Comparison of ENCODE assay signal across 10 cellular contexts in genomic region chr22:29311468-29312217, GRCh38. TPM values are rescaled to one million over a fixed set of nuclear protein-coding genes. Genes with fewer than 3 reads are reported as not detected.
DNase-seq lines count a peak whose midpoint lies in the region; ATAC-seq and TF ChIP-seq lines count a peak whose summit lies in the region.
"Had no signal": no experiment of that assay in that cellular context is flagged by ENCODE, and none has a peak within 500 bp of the region (broad histone marks: within the 10 kb centered on the region; RNA-seq: fewer than 3 reads in every experiment).

No MANE protein-coding gene starts in this region.

- POLR2A ChIA-PET in PC-3 (lab: Charles Lee; ENCODE audit: unreplicated experiment): interaction anchor here (0.6 kb wide), 1 partner anchor 48 kb away, joined by 4 read pairs; no protein-coding TSS in a partner anchor
- POLR2A ChIA-PET in CD4-positive, alpha-beta T cell (lab: Charles Lee): no interaction called here

- TF ChIP-seq CTCF in PC-3 (conservative IDR thresholded peaks at IDR 0.05; ENCODE audit: low read depth, low read length) (no peak), fibroblast of the aortic adventitia (IDR thresholded peaks at IDR 0.05; ENCODE audit: insufficient read depth, low read length) (no peak)
- no peak for TF ChIP-seq CTCF in CD4-positive, alpha-beta T cell (IDR thresholded peaks at IDR 0.05)

- intact Hi-C loops in PC-3 (cut with micrococcal nuclease) (no loop called here), sciatic nerve (cut with DNase I) (no loop called here)
- intact Hi-C loops in CD4-positive, alpha-beta T cell (cut with DNase I, micrococcal nuclease): no loop called here

- H3K79me2 ChIP-seq in PC-3 (ENCODE audit: low read length): peaks cover 32% of the 10 kb centered on the region

- no peak overlapping the region for H3K27ac Mint-ChIP-seq in CD4-positive, alpha-beta T cell

- H3K4me2 ChIP-seq in BLaER1: peak overlapping the region; percentile 61; the same call in 1 of the 2 replicates
- H3K4me2 ChIP-seq in PC-3 (ENCODE audit: low read length): no peak overlapping the region

- ATAC-seq in PC-3: no peak
- ATAC-seq in sciatic nerve: peak; percentile 0
- ATAC-seq in CD4-positive, alpha-beta T cell (ENCODE audit: poor library complexity): no peak

- H3K36me3 ChIP-seq in BLaER1: no peaks in the 10 kb centered on the region
- H3K36me3 ChIP-seq in PC-3 (ENCODE audit: low read depth, low read length): no peaks in the 10 kb centered on the region

- H3K9ac ChIP-seq in BLaER1 (no peak overlapping the region), PC-3 (ENCODE audit: low read length) (peak overlapping the region; percentile 37; the same call in 1 of the 2 replicates)

- H3K36me3 Mint-ChIP-seq in CD4-positive, alpha-beta T cell (ENCODE audit: low read depth): no peaks in the 10 kb centered on the region

- H3F3A ChIP-seq in PC-3 (ENCODE audit: low read length, unreplicated experiment): no peaks in the 10 kb centered on the region

- peaks cover 42% of the 10 kb centered on the region for H3K27me3 Mint-ChIP-seq in CD4-positive, alpha-beta T cell

- no peak overlapping the region for H2AFZ ChIP-seq in PC-3 (ENCODE audit: low read length)

- DNase-seq in PC-3 (no peak), fibroblast of the aortic adventitia (ENCODE audit: low read depth) (no peak), sciatic nerve (ENCODE audit: low spot score) (peak; percentile 73), kidney tubule cell (ENCODE audit: low spot score) (no peak), SHP77 treated with DMSO at 0.1 percent for 48 hours (lab: John Stamatoyannopoulos, UW) (no peak)
- DNase-seq in CD4-positive, alpha-beta T cell: no peak
- no peak for DNase-seq in stimulated activated naive CD4-positive, alpha-beta T cell treated with Interleukin-2 at 50 U/mL for 16 hours (lab: John Stamatoyannopoulos, UW)
- DNase-seq: activated gamma-delta T cell, NCI-H510A treated with DMSO at 0.1 percent for 48 hours had no signal

- H3K9me3 ChIP-seq in BLaER1 (no peaks in the 10 kb centered on the region), PC-3 (ENCODE audit: low read length) (no peaks in the 10 kb centered on the region)
- H3K9me3 ChIP-seq in CD4-positive, alpha-beta T cell (ENCODE audit: control insufficient read depth, low read length): no peaks in the 10 kb centered on the region

- no TSS peak for BruUV-seq in PC-3 (replicated peaks; lab: Mats Ljungman, UMichigan)

- CTCF ChIA-PET in PC-3 (lab: Charles Lee): no interaction called here
- CTCF ChIA-PET in CD4-positive, alpha-beta T cell (lab: Charles Lee): no interaction called here

- H3K4me1 Mint-ChIP-seq in CD4-positive, alpha-beta T cell (ENCODE audit: low read depth): peaks cover 19% of the 10 kb centered on the region

- no peaks in the 10 kb centered on the region for H3K9me2 ChIP-seq in PC-3 (replicated peaks; ENCODE audit: low read length)

- H4K20me1 ChIP-seq in BLaER1: peaks cover 49% of the 10 kb centered on the region
- no peaks in the 10 kb centered on the region for H4K20me1 ChIP-seq in PC-3 (ENCODE audit: low read length)

- H3K4me1 ChIP-seq in BLaER1 (peaks cover 40% of the 10 kb centered on the region), PC-3 (ENCODE audit: insufficient read depth, low read length) (peaks cover 43% of the 10 kb centered on the region)

- H3K4me3 ChIP-seq in BLaER1 (no peak overlapping the region), PC-3 (ENCODE audit: low read length) (no peak overlapping the region), fibroblast of the aortic adventitia (ENCODE audit: low read depth, low read length) (peak overlapping the region; percentile 49)

- H3K9me3 Mint-ChIP-seq in CD4-positive, alpha-beta T cell: no peaks in the 10 kb centered on the region

- no peak overlapping the region for H3K4me3 Mint-ChIP-seq in CD4-positive, alpha-beta T cell

- no peak overlapping the region for H3K27ac ChIP-seq in BLaER1
- peak overlapping the region; percentile 56 for H3K27ac ChIP-seq in PC-3 (ENCODE audit: low read length)
- H3K27ac ChIP-seq in CD4-positive, alpha-beta T cell (ENCODE audit: low read depth, low read length): no peak overlapping the region

- H3K27me3 ChIP-seq in BLaER1 (peaks cover 77% of the 10 kb centered on the region), PC-3 (ENCODE audit: low read length) (peaks cover 5% of the 10 kb centered on the region; the same call in 1 of the 2 replicates)
- peaks cover 47% of the 10 kb centered on the region for H3K27me3 ChIP-seq in CD4-positive, alpha-beta T cell (ENCODE audit: control insufficient read depth, insufficient read depth, low read length)

RNA-seq across cellular contexts. Expression of gene RASL10A, which starts 3.9 kb away (rescaled TPM):
- total RNA-seq in PC-3 (2014; rRNA removed) (1.4 TPM in 1 of 2 replicates, not detected in the other), fibroblast of the aortic adventitia (ENCODE audit: low replicate concordance) (not detected in 2 replicates), sciatic nerve (2.2 TPM)
- under 1 TPM; 0.30 to 0.36 TPM for total RNA-seq in CD4-positive, alpha-beta T cell

RNA-seq across cellular contexts. Expression of gene GAS2L1, which starts 5.2 kb away (rescaled TPM):
- 58.4 and 75.7 TPM in 2 replicates for total RNA-seq in PC-3 (2014; rRNA removed)
- total RNA-seq in fibroblast of the aortic adventitia (ENCODE audit: low replicate concordance): 5.0 and 15.0 TPM in 2 replicates
- total RNA-seq in sciatic nerve: 31.8 TPM
- under 1 TPM; 0.28 to 0.77 TPM for total RNA-seq in CD4-positive, alpha-beta T cell

RNA-seq across cellular contexts. Expression of gene EWSR1, which starts 43.6 kb away (rescaled TPM):
- 288 and 321 TPM in 2 replicates for total RNA-seq in PC-3 (2014; rRNA removed)
- total RNA-seq in fibroblast of the aortic adventitia (ENCODE audit: low replicate concordance): 108 and 176 TPM in 2 replicates
- 194 TPM for total RNA-seq in sciatic nerve
- 100 to 1,000 TPM; 292 to 309 TPM for total RNA-seq in CD4-positive, alpha-beta T cell

RNA-seq across cellular contexts. Expression of gene RHBDD3, which starts 43.9 kb away (rescaled TPM):
- total RNA-seq in PC-3 (2014; rRNA removed): 23.7 and 33.1 TPM in 2 replicates
- total RNA-seq in fibroblast of the aortic adventitia (ENCODE audit: low replicate concordance): 22.0 and 29.8 TPM in 2 replicates
- total RNA-seq in sciatic nerve: 18.0 TPM
- 10 to 100 TPM in 1 of 2 experiments, 1 to 10 TPM in 1; 9.0 to 11.7 TPM for total RNA-seq in CD4-positive, alpha-beta T cell
